8 cellular contexts compared by ENCODE assay signal in genomic region chr2:197804049-197804757, GRCh38. TPM values are rescaled to one million over a fixed set of nuclear protein-coding genes. Genes with fewer than 3 reads are reported as not detected.
DNase-seq lines count a peak whose midpoint lies in the region; ATAC-seq, FAIRE-seq and TF ChIP-seq lines count a peak whose summit lies in the region.

TSS of gene PLCL1 (plus strand) at chr2:197804593.

- H3K27ac Mint-ChIP-seq in T-helper 17 cell, result peak within 1 kb of the TSS; percentile 85

- peak; percentile 46 for TF ChIP-seq CTCF in left ventricle myocardium inferior (IDR thresholded peaks at IDR 0.05; ENCODE audit: borderline replicate concordance)
- TF ChIP-seq CTCF in upper lobe of left lung (IDR thresholded peaks at IDR 0.05), result peak in 2 of 6 experiments; percentile 8 to 26

- peaks cover 40% of the 10 kb centered on the region for H3K4me1 Mint-ChIP-seq in T-helper 17 cell

- no peaks in the 10 kb centered on the region for H3K27me3 ChIP-seq in left ventricle myocardium inferior (ENCODE audit: low read depth)
- no peaks in the 10 kb centered on the region for H3K27me3 ChIP-seq in upper lobe of left lung

- no peak for TF ChIP-seq POLR2A in GM12891 (IDR thresholded peaks at IDR 0.05; ENCODE audit: low read depth, low read length)
- peak in 2 of 4 donors; percentile 76 to 89 for TF ChIP-seq POLR2A in upper lobe of left lung (IDR thresholded peaks at IDR 0.05)

- H3K27me3 Mint-ChIP-seq in T-helper 17 cell, result no peaks in the 10 kb centered on the region

- H3K36me3 ChIP-seq in left ventricle myocardium inferior (no peaks in the 10 kb centered on the region), upper lobe of left lung (no peaks in the 10 kb centered on the region)

- H3K4me1 ChIP-seq in left ventricle myocardium inferior (peaks cover 79% of the 10 kb centered on the region), upper lobe of left lung (peaks cover 6 to 22% (median 16%) of the 10 kb centered on the region in 4 donors)

- intact Hi-C loops in left ventricle myocardium inferior (cut with micrococcal nuclease), result loop anchor here (5.0 to 10.0 kb wide), 3 partner anchors 253 to 491 kb away; no protein-coding TSS in a partner anchor
- intact Hi-C loops in posterior vena cava (cut with DNase I), result loop anchor here in 1 of 2 donors (5.0 kb wide), 2 partner anchors 323 to 493 kb away; no protein-coding TSS in a partner anchor

- WGBS in upper lobe of left lung, 2 donors, result 1 to 2% methylated on average over 23 to 46 of the region's 50 CpGs

- DNase-seq in GM12891 (ENCODE audit: insufficient read length, low spot score) (peak; percentile 78), NCI-H1417 treated with DMSO at 0.1 percent for 48 hours (lab: John Stamatoyannopoulos, UW) (peak; percentile 47), T-helper 17 cell (peak; percentile 78 to 87 (median 82)), left ventricle myocardium inferior (peak; percentile 95), posterior vena cava (ENCODE audit: low spot score) (peak; percentile 96), upper lobe of left lung (peak; percentile 96)

- H3K4me3 ChIP-seq in left ventricle myocardium inferior (peak within 1 kb of the TSS; percentile 91), upper lobe of left lung (peak within 1 kb of the TSS; percentile 82 to 92 (median 87))

- H3K9me3 ChIP-seq in T-helper 17 cell (ENCODE audit: control insufficient read depth, low read length, poor library complexity, severe bottlenecking) (no peaks in the 10 kb centered on the region), left ventricle myocardium inferior (replicated peaks) (no peaks in the 10 kb centered on the region), upper lobe of left lung (no peaks in the 10 kb centered on the region)

- peak within 1 kb of the TSS; percentile 96 for H3K4me3 Mint-ChIP-seq in T-helper 17 cell

- peak; percentile 45 for FAIRE-seq in GM12891 (lab: Jason Lieb, UNC)

- no peaks in the 10 kb centered on the region for H3K36me3 Mint-ChIP-seq in T-helper 17 cell (ENCODE audit: low read depth)

- H3K27ac ChIP-seq in angular gyrus (ENCODE audit: low read depth, low read length), result peak within 1 kb of the TSS; percentile 83
- peak within 1 kb of the TSS; percentile 85 for H3K27ac ChIP-seq in left ventricle myocardium inferior (replicated peaks)
- peak within 1 kb of the TSS; percentile 68 to 86 (median 76) for H3K27ac ChIP-seq in upper lobe of left lung

- no peak for TF ChIP-seq EP300 in upper lobe of left lung (IDR thresholded peaks at IDR 0.05)

- ATAC-seq in HG02798 (IDR thresholded peaks at IDR 0.05; ENCODE audit: poor library complexity, unreplicated experiment), result peak; percentile 100
- ATAC-seq in T-helper 17 cell, result peak; percentile 98
- peak; percentile 96 to 98 for ATAC-seq in upper lobe of left lung (ENCODE audit: low FRiP score in 2 of 2)

TF ChIP-seq in GM12891, 5 proteins besides CTCF, POLR2A, EP300 and RAD21:
- TF ChIP-seq PAX5 (IDR thresholded peaks at IDR 0.05; ENCODE audit: insufficient read depth, low read length, severe bottlenecking) (no peak), POU2F2 (IDR thresholded peaks at IDR 0.05; ENCODE audit: low read depth, low read length) (no peak), TAF1 (IDR thresholded peaks at IDR 0.05; ENCODE audit: low read depth, low read length) (no peak), SPI1 (IDR thresholded peaks at IDR 0.05; ENCODE audit: low read depth, low read length) (no peak), POLR2AphosphoS5 (IDR thresholded peaks at IDR 0.05; ENCODE audit: low read depth, low read length) (no peak)

RNA-seq across cellular contexts. Expression of gene PLCL1, which starts in this region (rescaled TPM):
- 0.33 TPM for polyA plus RNA-seq in GM12891 (2012; ENCODE audit: low read depth, missing spikeins)
- total RNA-seq in T-helper 17 cell, result 10 to 100 TPM; 24.9 to 27.2 TPM
- 78.6 TPM for total RNA-seq in left ventricle myocardium inferior
- total RNA-seq in posterior vena cava, result 1 to 10 TPM; 6.9 to 7.5 TPM
- 10 to 100 TPM in 2 of 6 donors, 1 to 10 TPM in 4; 5.3 to 17.0 (median 8.1) TPM for total RNA-seq in upper lobe of left lung

Comparison
In these comparisons a context has a peak if more than half of its experiments do, and no peak if none do; other contexts are left out.
1. Peak in every context shown above with its lines: DNase-seq, ATAC-seq, H3K4me3 ChIP-seq and H3K27ac ChIP-seq.